8 cellular contexts compared by ENCODE assay signal in genomic region chr3:67828486-67829010, GRCh38.
"Had no signal": no experiment of that assay in that cellular context is flagged by ENCODE, and none has a peak within 500 bp of the region (broad histone marks: within the 10 kb centered on the region; RNA-seq: fewer than 3 reads in every experiment).

No MANE protein-coding gene starts in this region.

- H3K4me1 ChIP-seq: HAP-1 had no signal

- H3K27ac ChIP-seq: GM23248 had no signal

- ATAC-seq: HCT116, K562 had no signal

- DNase-seq: GM23248, GOT3, H7, HFFc6, IMR-90 had no signal

- H3K9ac ChIP-seq: GM23248 had no signal

- H3K4me3 ChIP-seq: GM23248, HAP-1, K562 had no signal

- H3K36me3 ChIP-seq: HAP-1 had no signal
